Comparison of ENCODE assay signal across 9 cellular contexts in genomic region chr2:216698895-216699294, GRCh38. TPM values are rescaled to one million over a fixed set of nuclear protein-coding genes. Genes with fewer than 3 reads are reported as not detected.
DNase-seq lines count a peak whose midpoint lies in the region; ATAC-seq and TF ChIP-seq lines count a peak whose summit lies in the region.
"Had no signal": no experiment of that assay in that cellular context is flagged by ENCODE, and none has a peak within 500 bp of the region (broad histone marks: within the 10 kb centered on the region; RNA-seq: fewer than 3 reads in every experiment).

No MANE protein-coding gene starts in this region.

- in situ Hi-C loops in transverse colon (cut with MboI; ENCODE audit: low pct_ligation_motif_present in 1 of 4, low pct_unique_long_range_greater_than_20kb in 1 of 4, low sequenced_read_pairs in 3 of 4), result loop anchor here (10.0 to 25.0 kb wide), 7 partner anchors 463 to 1013 kb away; no protein-coding TSS in a partner anchor

- H3K9me3 Mint-ChIP-seq in activated CD8-positive, alpha-beta memory T cell treated with anti-CD3 and anti-CD28 coated beads, Interleukin-2, amount 10 ng/mL, durations not matched to agents 7 days and 5 days (ENCODE audit: low read depth), result no peaks in the 10 kb centered on the region
- H3K9me3 Mint-ChIP-seq: CD4-positive, alpha-beta memory T cell had no signal

- H3K4me3 ChIP-seq in breast epithelium (no peak overlapping the region), transverse colon (no peak overlapping the region)

- DNase-seq in activated CD8-positive, alpha-beta memory T cell treated with anti-CD3 and anti-CD28 coated beads, Interleukin-2, amount 10 ng/mL, durations not matched to agents 7 days and 5 days, result no peak
- DNase-seq in activated CD8-positive, alpha-beta memory T cell treated with anti-CD3 and anti-CD28 coated beads, Interleukin-2, amount 50 U/mL, for 4 hours, result no peak
- DNase-seq in HT1080 (ENCODE audit: low read depth) (peak; percentile 66), NCI-H82 treated with DMSO at 0.1 percent for 48 hours (lab: John Stamatoyannopoulos, UW; ENCODE audit: unreplicated experiment) (peak; percentile 78), breast epithelium (ENCODE audit: low spot score in 2 of 2) (no peak), left kidney (ENCODE audit: low read depth, low spot score) (peak; percentile 85), transverse colon (no peak)
- no peak for DNase-seq in stimulated activated CD4-positive, alpha-beta T cell treated with anti-CD3 and anti-CD28 coated beads, Interleukin-15, amount 100 ng/mL, for 24 hours

- no peak overlapping the region for H3K4me3 Mint-ChIP-seq in activated CD8-positive, alpha-beta memory T cell treated with anti-CD3 and anti-CD28 coated beads, Interleukin-2, amount 10 ng/mL, durations not matched to agents 7 days and 5 days
- H3K4me3 Mint-ChIP-seq: CD4-positive, alpha-beta memory T cell had no signal

- intact Hi-C loops in breast epithelium (cut with DNase I; ENCODE audit: low total_unique reads) (loop anchor here (10.0 kb wide), 1 partner anchor 816 kb away; no protein-coding TSS in a partner anchor), transverse colon (cut with DNase I; ENCODE audit: low total_unique reads) (loop anchor here (2.0 to 10.0 kb wide), 6 partner anchors 366 to 1016 kb away; no protein-coding TSS in a partner anchor)

- TF ChIP-seq EP300 in transverse colon (IDR thresholded peaks at IDR 0.05; ENCODE audit: low read depth), result no peak

- 11 to 30% methylated on average over 2 to 5 of the region's 5 CpGs for WGBS in transverse colon (ENCODE audit: low coverage in 1 of 2), 2 donors

- H3K4me1 ChIP-seq in breast epithelium (peaks cover 0 to 12% of the 10 kb centered on the region in 2 donors), transverse colon (peaks cover 0 to 45% (median 9%) of the 10 kb centered on the region in 4 donors)

- H3K27ac ChIP-seq in breast epithelium (peak overlapping the region in 1 of 2 donors; percentile 5), transverse colon (peak overlapping the region; percentile 36 to 94 (median 62))

- no peaks in the 10 kb centered on the region for H3K36me3 ChIP-seq in breast epithelium
- H3K36me3 ChIP-seq in transverse colon, result no peaks in the 10 kb centered on the region

- H3K36me3 Mint-ChIP-seq in activated CD8-positive, alpha-beta memory T cell treated with anti-CD3 and anti-CD28 coated beads, Interleukin-2, amount 10 ng/mL, durations not matched to agents 7 days and 5 days, result no peaks in the 10 kb centered on the region
- H3K36me3 Mint-ChIP-seq: CD4-positive, alpha-beta memory T cell had no signal

- peak; percentile 59 for ATAC-seq in activated CD8-positive, alpha-beta memory T cell treated with anti-CD3 and anti-CD28 coated beads, Interleukin-2, amount 10 ng/mL, durations not matched to agents 7 days and 5 days

- H3K27me3 Mint-ChIP-seq in activated CD8-positive, alpha-beta memory T cell treated with anti-CD3 and anti-CD28 coated beads, Interleukin-2, amount 10 ng/mL, durations not matched to agents 7 days and 5 days, result peaks cover 55% of the 10 kb centered on the region

- H3K9me3 ChIP-seq in breast epithelium (no peaks in the 10 kb centered on the region), transverse colon (no peaks in the 10 kb centered on the region)

- TF ChIP-seq POLR2A in breast epithelium (IDR thresholded peaks at IDR 0.05) (no peak), transverse colon (IDR thresholded peaks at IDR 0.05) (no peak)

- peaks cover 6% of the 10 kb centered on the region for H3K4me1 Mint-ChIP-seq in activated CD8-positive, alpha-beta memory T cell treated with anti-CD3 and anti-CD28 coated beads, Interleukin-2, amount 10 ng/mL, durations not matched to agents 7 days and 5 days

- CTCF ChIA-PET in activated CD8-positive, alpha-beta memory T cell treated with anti-CD3 and anti-CD28 coated beads, Interleukin-2, amount 10 ng/mL, durations not matched to agents 7 days and 5 days (lab: Charles Lee), result interaction anchor here (0.6 to 1.1 kb wide), 6 partner anchors 8 to 1528 kb away, joined by 3 read pairs; no protein-coding TSS in a partner anchor

- TF ChIP-seq CTCF in breast epithelium (IDR thresholded peaks at IDR 0.05) (peak; percentile 27 to 74 (median 63)), transverse colon (IDR thresholded peaks at IDR 0.05) (peak; percentile 44 to 54 (median 48))

- no peaks in the 10 kb centered on the region for H3K27me3 ChIP-seq in breast epithelium
- peaks cover 63% of the 10 kb centered on the region for H3K27me3 ChIP-seq in transverse colon

- H3K27ac Mint-ChIP-seq in activated CD8-positive, alpha-beta memory T cell treated with anti-CD3 and anti-CD28 coated beads, Interleukin-2, amount 10 ng/mL, durations not matched to agents 7 days and 5 days, result no peak overlapping the region
- H3K27ac Mint-ChIP-seq: CD4-positive, alpha-beta memory T cell had no signal

RNA-seq across cellular contexts. Expression of gene IGFBP5, which starts 3.5 kb away (rescaled TPM):
- under 1 TPM in 1 of 2 experiments, not detected in 1; 0.02 TPM for total RNA-seq in activated CD8-positive, alpha-beta memory T cell treated with anti-CD3 and anti-CD28 coated beads, Interleukin-2, amount 10 ng/mL, durations not matched to agents 7 days and 5 days
- total RNA-seq in HT1080 (2014; rRNA removed; shearing (Covaris generic)), result 0.10 and 0.11 TPM in 2 replicates
- polyA plus RNA-seq in HT1080 (2015; cell fraction: cytosol; rRNA removed), result 0.05 TPM in 1 of 2 replicates, not detected in the other
- polyA plus RNA-seq in HT1080 (2015; cell fraction: nucleus; rRNA removed), result 0.14 and 0.16 TPM in 2 replicates
- total RNA-seq in breast epithelium (1,000 to 10,000 TPM in 1 of 3 donors, 100 to 1,000 TPM in 2; 161 to 1,107 (median 177) TPM), transverse colon (100 to 1,000 TPM; 146 to 263 (median 190) TPM)
- polyA plus RNA-seq: CD4-positive, alpha-beta memory T cell had no signal

Comparison
In these comparisons a context has a peak if more than half of its experiments do, and no peak if none do; other contexts are left out.
1. DNase-seq: peak in HT1080 (single experiment), NCI-H82 treated with DMSO at 0.1 percent for 48 hours (single experiment) and left kidney (single experiment); none in activated CD8-positive, alpha-beta memory T cell treated with anti-CD3 and anti-CD28 coated beads, Interleukin-2, amount 10 ng/mL, durations not matched to agents 7 days and 5 days (single experiment), activated CD8-positive, alpha-beta memory T cell treated with anti-CD3 and anti-CD28 coated beads, Interleukin-2, amount 50 U/mL, for 4 hours (single experiment), breast epithelium (0 of 2), transverse colon (single experiment) and stimulated activated CD4-positive, alpha-beta T cell treated with anti-CD3 and anti-CD28 coated beads, Interleukin-15, amount 100 ng/mL, for 24 hours (single experiment).
2. RNA of gene IGFBP5, which starts 3.5 kb away (total RNA-seq): 146 to 263 TPM in transverse colon and 161 to 1,107 TPM in breast epithelium; 0.10 to 0.11 TPM in HT1080 and 0.02 TPM in activated CD8-positive, alpha-beta memory T cell treated with anti-CD3 and anti-CD28 coated beads, Interleukin-2, amount 10 ng/mL, durations not matched to agents 7 days and 5 days; every median in the first group is over 100 times any median in the second.